In genomic region chr12:116166306-116166705, GRCh38 we compare ENCODE assay signal across 2 cellular contexts.
TF ChIP-seq lines count a peak whose summit lies in the region.

No MANE protein-coding gene starts in this region.

TF ChIP-seq in HEK293, 187 proteins besides CTCF, POLR2A, EP300 and RAD21 (continued from another document):
- no peak for TF ChIP-seq INSM2 (tag by site-specific recombination; IDR thresholded peaks at IDR 0.05)
- TF ChIP-seq ZNF48 (tag by site-specific recombination; IDR thresholded peaks at IDR 0.05): no peak
- 0 out of 2 replicates have a peak, but pooled peaks have one; percentile 44 for TF ChIP-seq ZBTB44 (tag by site-specific recombination; IDR thresholded peaks at IDR 0.05)
- TF ChIP-seq KLF10 (tag by site-specific recombination; IDR thresholded peaks at IDR 0.05): no peak
- no peak for TF ChIP-seq ZNF24 (tag by site-specific recombination; IDR thresholded peaks at IDR 0.05)
- peak; percentile 29; the same call in 1 of the 2 replicates for TF ChIP-seq ZFHX2 (tag by site-specific recombination; conservative IDR thresholded peaks at IDR 0.05)
- no peak for TF ChIP-seq ZBTB17 (tag by site-specific recombination; IDR thresholded peaks at IDR 0.05)

TF ChIP-seq in K562, 482 proteins besides CTCF, POLR2A, EP300 and RAD21 (continued from another document):
- TF ChIP-seq ZNF518B (CRISPR knock-in tag; IDR thresholded peaks at IDR 0.05) (no peak), PCBP2 (IDR thresholded peaks at IDR 0.05; ENCODE audit: low read depth, low read length, poor library complexity, severe bottlenecking) (no peak), ZNF121 (CRISPR knock-in tag; conservative IDR thresholded peaks at IDR 0.05) (0 out of 2 replicates have a peak, but pooled peaks have one; percentile 17)
